ENCODE assay signal across 1 cellular context in the genomic region with DNA sequence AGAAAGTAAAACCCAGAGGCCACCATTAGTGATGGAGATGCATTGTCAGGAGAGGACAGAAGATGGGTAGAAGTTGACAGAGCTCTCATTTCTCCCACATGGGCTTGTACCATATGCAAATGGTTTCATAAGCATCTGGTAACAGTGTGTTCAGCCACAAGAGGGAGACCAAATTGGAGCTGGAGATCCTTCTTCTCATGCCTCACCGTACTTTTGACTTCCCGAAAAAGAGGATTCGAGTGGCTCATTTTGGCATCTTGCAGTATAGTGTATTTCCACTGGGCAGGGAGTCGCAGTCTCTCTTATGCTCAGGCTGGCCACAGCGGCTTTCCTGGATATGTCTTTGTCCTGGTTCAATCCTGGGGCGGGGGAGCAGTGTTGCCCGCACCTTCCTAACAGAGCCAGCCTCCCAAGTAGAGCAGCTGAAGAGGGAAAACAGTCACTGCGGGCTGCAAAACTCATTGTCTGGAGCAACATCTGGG.
TF ChIP-seq lines count a peak whose summit lies in the region.

No MANE protein-coding gene starts in this region.

TF ChIP-seq in A549, 52 proteins besides CTCF, POLR2A, EP300 and RAD21:
- TF ChIP-seq GATA3 (IDR thresholded peaks at IDR 0.05; ENCODE audit: borderline replicate concordance) (no peak), RCOR1 (IDR thresholded peaks at IDR 0.05; ENCODE audit: low read depth, low read length) (no peak), HDAC2 (IDR thresholded peaks at IDR 0.05) (no peak)
- TF ChIP-seq, protein P1, sequence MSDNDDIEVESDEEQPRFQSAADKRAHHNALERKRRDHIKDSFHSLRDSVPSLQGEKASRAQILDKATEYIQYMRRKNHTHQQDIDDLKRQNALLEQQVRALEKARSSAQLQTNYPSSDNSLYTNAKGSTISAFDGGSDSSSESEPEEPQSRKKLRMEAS (IDR thresholded peaks at IDR 0.05) = no peak
